ENCODE assay signal across 1 cellular context in genomic region chr11:75498556-75499255, GRCh38.
TF ChIP-seq lines count a peak whose summit lies in the region.

No MANE protein-coding gene starts in this region.

TF ChIP-seq in SK-N-SH, 30 proteins besides CTCF, POLR2A, EP300 and RAD21 (continued from another document):
- TF ChIP-seq REST (IDR thresholded peaks at IDR 0.05; ENCODE audit: low read depth, low read length): no peak
- TF ChIP-seq TEAD4 (IDR thresholded peaks at IDR 0.05; ENCODE audit: borderline replicate concordance, insufficient read depth): no peak
- TF ChIP-seq CHD2 (IDR thresholded peaks at IDR 0.05; ENCODE audit: low read length, partially characterized antibody): no peak
- no peak for TF ChIP-seq TAF1 (IDR thresholded peaks at IDR 0.05; ENCODE audit: borderline replicate concordance, low read depth, low read length)
- no peak for TF ChIP-seq MXI1 (IDR thresholded peaks at IDR 0.05; ENCODE audit: low read depth, low read length)
